In the genomic region with DNA sequence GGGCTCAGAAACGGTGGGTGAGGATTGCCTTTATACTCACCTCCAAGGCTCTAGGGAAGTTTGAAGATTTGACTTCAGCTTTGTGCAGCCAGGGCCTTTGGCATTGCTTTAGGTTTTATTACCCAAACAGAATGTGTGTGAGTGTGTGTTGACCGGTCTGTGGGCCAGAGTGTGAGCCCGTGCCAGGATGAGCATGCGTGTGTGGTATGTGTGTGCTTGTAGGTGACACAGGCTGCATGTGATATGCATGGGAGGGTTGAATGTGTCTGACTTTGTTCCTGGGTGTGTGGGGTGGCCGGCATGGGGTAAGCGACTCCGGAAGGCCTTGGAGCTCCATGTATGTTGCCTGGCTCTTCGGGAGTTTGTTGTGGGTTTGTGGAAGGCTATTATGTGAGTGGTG, we compare ENCODE assay signal across 23 cellular contexts.
DNase-seq lines count a peak whose midpoint lies in the region; ATAC-seq and TF ChIP-seq lines count a peak whose summit lies in the region.
"Had no signal": no experiment of that assay in that cellular context is flagged by ENCODE, and none has a peak within 500 bp of the region (broad histone marks: within the 10 kb centered on the region; RNA-seq: fewer than 3 reads in every experiment).

No MANE protein-coding gene starts in this region.

- H3K27ac Mint-ChIP-seq in activated CD8-positive, alpha-beta memory T cell treated with anti-CD3 and anti-CD28 coated beads, Interleukin-2, amount 10 ng/mL, durations not matched to agents 7 days and 5 days, result no peak overlapping the region
- H3K27ac Mint-ChIP-seq in endodermal cell (no peak overlapping the region), neural crest cell (ENCODE audit: unreplicated experiment) (peak overlapping the region; percentile 4)
- H3K27ac Mint-ChIP-seq: CD14-positive monocyte, HFFc6 had no signal

- WGBS in endodermal cell (ENCODE audit: insufficient coverage in 1 of 2, insufficient read length in 1 of 2), 2 experiments, result 77 to 94% methylated on average over 5 to 8 of the region's 8 CpGs

- H3K27ac ChIP-seq in endodermal cell (ENCODE audit: low read depth, low read length), result no peak overlapping the region
- H3K27ac ChIP-seq: HL-60, SJSA1 had no signal

- H3K27me3 Mint-ChIP-seq in activated CD8-positive, alpha-beta memory T cell treated with anti-CD3 and anti-CD28 coated beads, Interleukin-2, amount 10 ng/mL, durations not matched to agents 7 days and 5 days, result peaks cover 26% of the 10 kb centered on the region
- H3K27me3 Mint-ChIP-seq in endodermal cell (ENCODE audit: insufficient read depth) (peaks cover 36% of the 10 kb centered on the region), neural crest cell (ENCODE audit: low read depth) (peaks cover 25% of the 10 kb centered on the region)

- no peak overlapping the region for H3K4me3 ChIP-seq in endodermal cell (ENCODE audit: low read length)
- H3K4me3 ChIP-seq: SJSA1 had no signal

- peaks cover 28% of the 10 kb centered on the region for H3K9me3 ChIP-seq in endodermal cell (ENCODE audit: control insufficient read depth, low read length)
- H3K9me3 ChIP-seq: SJSA1 had no signal

- CTCF ChIA-PET in activated CD8-positive, alpha-beta memory T cell treated with anti-CD3 and anti-CD28 coated beads, Interleukin-2, amount 10 ng/mL, durations not matched to agents 7 days and 5 days (lab: Charles Lee), result no interaction called here

- no peak overlapping the region for H3K9ac ChIP-seq in endodermal cell (ENCODE audit: extremely low read depth, low read length, poor library complexity, severe bottlenecking)

- no peaks in the 10 kb centered on the region for H3K4me1 ChIP-seq in endodermal cell (ENCODE audit: control insufficient read depth, insufficient read depth, low read length)
- H3K4me1 ChIP-seq: SJSA1 had no signal

- peaks cover 13% of the 10 kb centered on the region for H3K9me3 Mint-ChIP-seq in activated CD8-positive, alpha-beta memory T cell treated with anti-CD3 and anti-CD28 coated beads, Interleukin-2, amount 10 ng/mL, durations not matched to agents 7 days and 5 days (ENCODE audit: low read depth)
- H3K9me3 Mint-ChIP-seq in endodermal cell (peaks cover 37% of the 10 kb centered on the region), neural crest cell (peaks cover 19% of the 10 kb centered on the region)

- no peaks in the 10 kb centered on the region for H3K36me3 Mint-ChIP-seq in activated CD8-positive, alpha-beta memory T cell treated with anti-CD3 and anti-CD28 coated beads, Interleukin-2, amount 10 ng/mL, durations not matched to agents 7 days and 5 days
- H3K36me3 Mint-ChIP-seq in endodermal cell (ENCODE audit: low read depth), result no peaks in the 10 kb centered on the region
- peaks cover 20% of the 10 kb centered on the region for H3K36me3 Mint-ChIP-seq in neural crest cell (ENCODE audit: low read depth)
- H3K36me3 Mint-ChIP-seq: CD14-positive monocyte had no signal

- H3K4me3 Mint-ChIP-seq in activated CD8-positive, alpha-beta memory T cell treated with anti-CD3 and anti-CD28 coated beads, Interleukin-2, amount 10 ng/mL, durations not matched to agents 7 days and 5 days, result no peak overlapping the region
- H3K4me3 Mint-ChIP-seq in endodermal cell, result no peak overlapping the region
- H3K4me3 Mint-ChIP-seq in neural crest cell, result no peak overlapping the region
- H3K4me3 Mint-ChIP-seq: CD14-positive monocyte, HFFc6 had no signal

- ATAC-seq in activated CD8-positive, alpha-beta memory T cell treated with anti-CD3 and anti-CD28 coated beads, Interleukin-2, amount 10 ng/mL, durations not matched to agents 7 days and 5 days, result no peak

- peak; percentile 25 for DNase-seq in activated CD8-positive, alpha-beta memory T cell treated with anti-CD3 and anti-CD28 coated beads, Interleukin-2, amount 10 ng/mL, durations not matched to agents 7 days and 5 days
- DNase-seq in activated CD8-positive, alpha-beta memory T cell treated with anti-CD3 and anti-CD28 coated beads, Interleukin-2, amount 50 U/mL, for 4 hours, result no peak
- DNase-seq in endodermal cell (peak; percentile 24), neural crest cell (ENCODE audit: low read depth, low spot score) (no peak), NCI-H2107 (lab: John Stamatoyannopoulos, UW) (no peak), EL (no peak), activated T-cell treated with anti-CD3 and anti-CD28 coated beads for 4 hours (no peak)
- DNase-seq: AML-193; DMS53; H7; HFFc6; KBM-7; MM.1S; NCI-H1048; NCI-H1417 treated with DMSO at 0.1 percent for 48 hours; NCI-H1930; NCI-H2227 treated with DMSO at 0.1 percent for 48 hours; NCI-H524; NCI-H774; NK-92 treated with Interleukin-12 subunit alpha and Interleukin-12 subunit beta, amount 100 ng/mL, for 24 hours had no signal

- H3K36me3 ChIP-seq in endodermal cell (ENCODE audit: control insufficient read depth, insufficient read depth, low read length), result no peaks in the 10 kb centered on the region
- H3K36me3 ChIP-seq: SJSA1 had no signal

- TF ChIP-seq CTCF in endodermal cell (conservative IDR thresholded peaks at IDR 0.05) (no peak), neural crest cell (conservative IDR thresholded peaks at IDR 0.05) (no peak)

- H3K4me1 Mint-ChIP-seq in activated CD8-positive, alpha-beta memory T cell treated with anti-CD3 and anti-CD28 coated beads, Interleukin-2, amount 10 ng/mL, durations not matched to agents 7 days and 5 days, result no peaks in the 10 kb centered on the region
- H3K4me1 Mint-ChIP-seq in endodermal cell (no peaks in the 10 kb centered on the region), neural crest cell (peaks cover 10% of the 10 kb centered on the region)
- H3K4me1 Mint-ChIP-seq: CD14-positive monocyte had no signal

- H3K27me3 ChIP-seq in endodermal cell (ENCODE audit: control insufficient read depth, insufficient read depth, low read length, poor library complexity, severe bottlenecking), result peaks cover 22% of the 10 kb centered on the region
- H3K27me3 ChIP-seq: SJSA1 had no signal

Comparison
In these comparisons a context has a peak if more than half of its experiments do, and no peak if none do; other contexts are left out.
1. DNase-seq: peak in activated CD8-positive, alpha-beta memory T cell treated with anti-CD3 and anti-CD28 coated beads, Interleukin-2, amount 10 ng/mL, durations not matched to agents 7 days and 5 days (single experiment) and endodermal cell (single experiment); none in activated CD8-positive, alpha-beta memory T cell treated with anti-CD3 and anti-CD28 coated beads, Interleukin-2, amount 50 U/mL, for 4 hours (single experiment), neural crest cell (single experiment), NCI-H2107 (single experiment), EL (single experiment) and activated T-cell treated with anti-CD3 and anti-CD28 coated beads for 4 hours (single experiment).